Comparison of ENCODE assay signal across 17 cellular contexts in genomic region chr20:61055130-61055529, GRCh38.
"Had no signal": no experiment of that assay in that cellular context is flagged by ENCODE, and none has a peak within 500 bp of the region (broad histone marks: within the 10 kb centered on the region; RNA-seq: fewer than 3 reads in every experiment).

No MANE protein-coding gene starts in this region.

- ATAC-seq: esophagus mucosa; gastrocnemius medialis; left lobe of liver; mucosa of descending colon; stimulated activated effector memory CD8-positive, alpha-beta T cell treated with anti-CD3 and anti-CD28 coated beads, Interleukin-12 subunit alpha, Interleukin-12 subunit beta, amount 100 ng/mL, for 72 hours had no signal

- DNase-seq: effector CD8-positive, alpha-beta T cell; endodermal cell; foreskin fibroblast; kidney; naive B cell; sigmoid colon; stimulated activated CD4-positive, alpha-beta T cell treated with anti-CD3 and anti-CD28 coated beads, Interleukin-2, amount 100 ng/mL, for 24 hours; stimulated activated CD4-positive, alpha-beta T cell treated with anti-CD3 and anti-CD28 coated beads, Interleukin-4, amount 100 ng/mL, for 24 hours; stimulated activated naive CD4-positive, alpha-beta T cell treated with Interleukin-2 at 50 U/mL for 16 hours; stomach; thyroid gland; trophoblast cell had no signal
